Comparison of ENCODE assay signal across 8 cellular contexts in the genomic region with DNA sequence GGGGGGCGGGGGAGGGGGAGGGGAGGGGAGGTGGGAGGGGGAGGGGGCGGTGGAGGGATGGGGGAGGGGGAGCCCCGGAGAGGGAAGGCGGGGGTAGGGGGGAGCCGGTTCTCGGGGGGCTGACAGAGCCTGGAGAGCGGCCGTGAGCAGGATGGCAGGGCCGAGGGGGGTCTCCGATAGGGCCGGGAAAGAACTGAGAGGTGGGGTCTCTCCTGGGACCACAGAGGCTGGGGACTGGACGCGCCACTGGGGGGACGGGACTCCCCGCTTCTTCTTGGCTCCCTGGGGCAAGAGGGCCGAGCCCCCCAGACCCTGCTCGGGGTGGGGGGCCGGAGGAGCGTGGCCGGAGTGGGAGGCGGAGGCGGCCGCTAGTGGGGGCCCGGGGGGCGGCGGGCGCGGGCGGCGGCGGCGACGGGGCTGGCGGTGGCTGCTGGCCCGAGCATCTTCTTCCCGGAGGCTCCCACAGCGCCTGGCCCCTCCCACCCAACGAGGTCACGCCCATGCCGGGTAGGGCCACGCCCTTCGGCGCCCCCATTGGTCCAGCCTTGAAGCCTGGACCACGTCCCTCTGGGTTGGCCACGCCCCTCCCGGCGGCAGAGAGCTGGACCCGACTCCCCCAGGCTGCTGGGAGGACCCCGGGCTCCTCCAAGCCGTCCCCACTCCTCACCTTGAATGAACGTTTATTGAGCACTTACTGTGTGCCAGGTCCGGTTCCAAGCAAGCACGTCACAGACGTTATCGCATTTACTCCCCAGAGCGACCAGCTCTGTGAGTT. TPM values are rescaled to one million over a fixed set of nuclear protein-coding genes. Genes with fewer than 3 reads are reported as not detected.
DNase-seq lines count a peak whose midpoint lies in the region; ATAC-seq and TF ChIP-seq lines count a peak whose summit lies in the region.

A gene with protein sequence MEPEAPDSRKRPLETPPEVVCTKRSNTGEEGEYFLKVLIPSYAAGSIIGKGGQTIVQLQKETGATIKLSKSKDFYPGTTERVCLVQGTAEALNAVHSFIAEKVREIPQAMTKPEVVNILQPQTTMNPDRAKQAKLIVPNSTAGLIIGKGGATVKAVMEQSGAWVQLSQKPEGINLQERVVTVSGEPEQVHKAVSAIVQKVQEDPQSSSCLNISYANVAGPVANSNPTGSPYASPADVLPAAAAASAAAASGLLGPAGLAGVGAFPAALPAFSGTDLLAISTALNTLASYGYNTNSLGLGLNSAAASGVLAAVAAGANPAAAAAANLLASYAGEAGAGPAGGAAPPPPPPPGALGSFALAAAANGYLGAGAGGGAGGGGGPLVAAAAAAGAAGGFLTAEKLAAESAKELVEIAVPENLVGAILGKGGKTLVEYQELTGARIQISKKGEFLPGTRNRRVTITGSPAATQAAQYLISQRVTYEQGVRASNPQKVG (minus strand): TSS at position 302 of the 775 bp plus-strand sequence. CDS start 514 bp downstream, outside the sequence.

- intact Hi-C loops in CD4-positive, alpha-beta T cell (cut with DNase I, micrococcal nuclease): no loop called here

- no peaks in the 10 kb centered on the region for H3K9me3 Mint-ChIP-seq in CD4-positive, alpha-beta T cell

- ATAC-seq in CD4-positive, alpha-beta T cell (ENCODE audit: poor library complexity): no peak
- ATAC-seq in GM21360 (IDR thresholded peaks at IDR 0.05; ENCODE audit: unreplicated experiment) (no peak), GM18861 (IDR thresholded peaks at IDR 0.05; ENCODE audit: unreplicated experiment) (no peak)

- no peaks in the 10 kb centered on the region for H3K36me3 ChIP-seq in SJCRH30

- no peaks in the 10 kb centered on the region for H3K4me1 ChIP-seq in SJCRH30

- no peaks in the 10 kb centered on the region for H3K36me3 Mint-ChIP-seq in CD4-positive, alpha-beta T cell (ENCODE audit: low read depth)

- POLR2A ChIA-PET in CD4-positive, alpha-beta T cell (lab: Charles Lee): no interaction called here

- no peaks in the 10 kb centered on the region for H3K9me3 ChIP-seq in CD4-positive, alpha-beta T cell (ENCODE audit: control insufficient read depth, low read length)
- no peaks in the 10 kb centered on the region for H3K9me3 ChIP-seq in SJCRH30 (replicated peaks)

- H3K4me3 ChIP-seq in SJCRH30 (no peak within 1 kb of the TSS), choroid plexus epithelial cell (ENCODE audit: low read depth, low read length) (no peak within 1 kb of the TSS)

- H3K27me3 ChIP-seq in CD4-positive, alpha-beta T cell (ENCODE audit: control insufficient read depth, insufficient read depth, low read length): peaks cover 59% of the 10 kb centered on the region
- peaks cover 28% of the 10 kb centered on the region for H3K27me3 ChIP-seq in SJCRH30
- peaks cover 2% of the 10 kb centered on the region for H3K27me3 ChIP-seq in layer of hippocampus (ENCODE audit: control insufficient read depth, insufficient read depth, low read length)

- peak within 1 kb of the TSS; percentile 49 for H3K4me3 Mint-ChIP-seq in CD4-positive, alpha-beta T cell

- peaks cover 82% of the 10 kb centered on the region for H3K27me3 Mint-ChIP-seq in CD4-positive, alpha-beta T cell

- peaks cover 18% of the 10 kb centered on the region for H3K4me1 Mint-ChIP-seq in CD4-positive, alpha-beta T cell (ENCODE audit: low read depth)

- no peak within 1 kb of the TSS for H3K27ac ChIP-seq in CD4-positive, alpha-beta T cell (ENCODE audit: low read depth, low read length)
- H3K27ac ChIP-seq in SJCRH30: no peak within 1 kb of the TSS
- H3K27ac ChIP-seq in layer of hippocampus (ENCODE audit: low read depth, low read length): peak within 1 kb of the TSS; percentile 46

- no peak within 1 kb of the TSS for H3K27ac Mint-ChIP-seq in CD4-positive, alpha-beta T cell

- no peak for TF ChIP-seq CTCF in CD4-positive, alpha-beta T cell (IDR thresholded peaks at IDR 0.05)
- TF ChIP-seq CTCF in choroid plexus epithelial cell (conservative IDR thresholded peaks at IDR 0.05; ENCODE audit: low read depth, low read length): no peak

- DNase-seq in CD4-positive, alpha-beta T cell: peak in 1 of 10 experiments; percentile 18
- DNase-seq in HuH-7 (ENCODE audit: low spot score) (peak; percentile 59), SJCRH30 (peak; percentile 24 to 27), choroid plexus epithelial cell (ENCODE audit: low read depth) (peak; percentile 39)
- peak; percentile 27 for DNase-seq in stimulated activated CD4-positive, alpha-beta T cell treated with anti-CD3 and anti-CD28 coated beads, Interleukin-4, amount 100 ng/mL, for 24 hours

- CTCF ChIA-PET in CD4-positive, alpha-beta T cell (lab: Charles Lee): no interaction called here

RNA-seq across cellular contexts. Expression of the gene that starts here (rescaled TPM):
- total RNA-seq in CD4-positive, alpha-beta T cell: not detected
- 0.02 TPM in 1 of 2 replicates, not detected in the other for total RNA-seq in SJCRH30 (2014; rRNA removed; shearing (Covaris generic))

Comparison
In these comparisons a context has a peak if more than half of its experiments do, and no peak if none do; other contexts are left out.
1. Peak in DNase-seq in SJCRH30; RNA of the gene not detected or under 1 TPM.